In the genomic region with DNA sequence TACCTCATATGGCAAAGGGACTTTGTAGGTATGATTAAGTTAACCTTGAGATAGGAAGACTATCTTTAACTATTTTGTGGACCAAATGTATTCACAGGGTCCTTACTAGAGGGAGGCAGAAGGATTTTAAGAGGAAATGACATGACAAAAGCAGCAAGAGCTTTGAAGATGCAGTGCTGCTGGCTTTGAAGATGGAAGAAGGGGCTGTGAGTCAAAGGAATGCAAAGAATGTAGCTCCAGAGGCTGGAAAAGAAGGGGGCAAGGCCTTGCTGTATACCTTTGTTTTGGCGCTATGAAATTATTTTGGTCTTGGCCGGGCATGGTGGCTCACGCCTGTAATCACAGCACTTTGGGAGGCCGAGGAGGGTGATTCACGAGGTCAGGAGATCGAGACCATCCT, we compare ENCODE assay signal across 26 cellular contexts. TPM values are rescaled to one million over a fixed set of nuclear protein-coding genes. Genes with fewer than 3 reads are reported as not detected.
DNase-seq lines count a peak whose midpoint lies in the region; FAIRE-seq and TF ChIP-seq lines count a peak whose summit lies in the region.
"Had no signal": no experiment of that assay in that cellular context is flagged by ENCODE, and none has a peak within 500 bp of the region (broad histone marks: within the 10 kb centered on the region; RNA-seq: fewer than 3 reads in every experiment).

No MANE protein-coding gene starts in this region.

- H3K4me3 ChIP-seq in HUES64 (ENCODE audit: low read length) (no peak overlapping the region), H1 (ENCODE audit: extremely low read depth in 1 of 4, insufficient read depth in 2 of 4, low read depth in 3 of 4, low read length in 4 of 4) (no peak overlapping the region), mesenchymal stem cell (ENCODE audit: insufficient read depth in 1 of 2, low read depth in 1 of 2, low read length in 2 of 2) (no peak overlapping the region)
- H3K4me3 ChIP-seq: BLaER1, gastrocnemius medialis, hepatocyte, left lung, transverse colon had no signal

- no peak for FAIRE-seq in H1 (lab: Jason Lieb, UNC)
- FAIRE-seq: endothelial cell of umbilical vein had no signal

- no peak overlapping the region for H3K18ac ChIP-seq in H1 (ENCODE audit: extremely low read depth, low read length)
- H3K18ac ChIP-seq in mesenchymal stem cell (ENCODE audit: low read depth in 1 of 2, low read length in 2 of 2) = no peak overlapping the region

- H3K27me3 ChIP-seq in HUES64 (ENCODE audit: insufficient read depth, low read length) (no peaks in the 10 kb centered on the region), H1 (replicated peaks in 1 of 4; ENCODE audit: control insufficient read depth in 3 of 4, extremely low read depth in 1 of 4, insufficient read depth in 3 of 4, low read length in 3 of 4) (no peaks in the 10 kb centered on the region), mesenchymal stem cell (ENCODE audit: control insufficient read depth in 1 of 2, insufficient read depth in 1 of 2, low read length in 2 of 2) (no peaks in the 10 kb centered on the region)
- H3K27me3 ChIP-seq: BLaER1, brain microvascular endothelial cell, gastrocnemius medialis, hepatocyte, left lung, transverse colon had no signal

- H4K91ac ChIP-seq in H1 (replicated peaks; ENCODE audit: insufficient read length, low read length) (no peak overlapping the region), mesenchymal stem cell (ENCODE audit: low read length) (no peak overlapping the region)

- H4K5ac ChIP-seq in H1 (ENCODE audit: insufficient read length, low read depth, low read length) = no peak overlapping the region

- TF ChIP-seq RAD21 in H1 (IDR thresholded peaks at IDR 0.05 in 1 of 2, conservative IDR thresholded peaks at IDR 0.05 in 1 of 2; ENCODE audit: low read depth in 2 of 2, low read length in 2 of 2) = no peak

- H3K9me3 ChIP-seq in HUES64 (ENCODE audit: insufficient read depth, low read depth, low read length) (peaks cover 5% of the 10 kb centered on the region; the same call in 1 of the 2 replicates), H1 (ENCODE audit: insufficient read depth in 2 of 2, low read depth in 1 of 2, low read length in 1 of 2) (peaks cover 0 to 4% of the 10 kb centered on the region in 2 experiments; a peak in 1 of 4 replicates), mesenchymal stem cell (ENCODE audit: control insufficient read depth, low read length) (no peaks in the 10 kb centered on the region)
- H3K9me3 ChIP-seq: gastrocnemius medialis, transverse colon had no signal

- no peak overlapping the region for H3K4ac ChIP-seq in H1 (replicated peaks; ENCODE audit: insufficient read length, low read depth, low read length)
- H3K4ac ChIP-seq in mesenchymal stem cell (ENCODE audit: low read depth in 1 of 2, low read length in 2 of 2) = no peak overlapping the region

- H3K23me2 ChIP-seq in H1 (ENCODE audit: low read depth, low read length) = peaks cover 6% of the 10 kb centered on the region; the same call in 1 of the 2 replicates

- no peak overlapping the region for H3K4me2 ChIP-seq in H1 (ENCODE audit: insufficient read depth in 1 of 2, low read depth in 2 of 2, low read length in 2 of 2)
- no peak overlapping the region for H3K4me2 ChIP-seq in mesenchymal stem cell (ENCODE audit: low read length, poor library complexity, severe bottlenecking)
- H3K4me2 ChIP-seq: BLaER1, hepatocyte had no signal

- no peak overlapping the region for H3K14ac ChIP-seq in H1 (ENCODE audit: insufficient read length)
- no peak overlapping the region for H3K14ac ChIP-seq in mesenchymal stem cell (ENCODE audit: low read length in 2 of 2)

- peaks cover 7% of the 10 kb centered on the region for H3K36me3 Mint-ChIP-seq in type B pancreatic cell

- H2AK5ac ChIP-seq in H1 (ENCODE audit: low read depth, low read length) (no peak overlapping the region), mesenchymal stem cell (ENCODE audit: low read length, severe bottlenecking) (no peak overlapping the region)

- no peak overlapping the region for H3K56ac ChIP-seq in H1 (replicated peaks; ENCODE audit: insufficient read length, low read depth, low read length)

- H3K79me1 ChIP-seq in H1 (ENCODE audit: low read depth, low read length) (no peaks in the 10 kb centered on the region), mesenchymal stem cell (replicated peaks; ENCODE audit: low read length, poor library complexity, severe bottlenecking) (no peaks in the 10 kb centered on the region)

- peaks cover 0 to 13% of the 10 kb centered on the region in 2 experiments; a peak in 3 of 4 replicates for H3K79me2 ChIP-seq in H1 (ENCODE audit: control insufficient read depth in 1 of 2, insufficient read depth in 2 of 2, low read length in 2 of 2)

- H4K8ac ChIP-seq in H1 (ENCODE audit: extremely low read depth, insufficient read depth, low read length) (no peak overlapping the region), mesenchymal stem cell (ENCODE audit: low read length) (peak overlapping the region; percentile 64)

- no peak overlapping the region for H2BK15ac ChIP-seq in H1 (ENCODE audit: low read length)
- no peak overlapping the region for H2BK15ac ChIP-seq in mesenchymal stem cell (ENCODE audit: low read depth, poor library complexity, severe bottlenecking)

- H3K23ac ChIP-seq in H1 (ENCODE audit: insufficient read length) = no peak overlapping the region
- no peak overlapping the region for H3K23ac ChIP-seq in mesenchymal stem cell (ENCODE audit: low read length in 2 of 2)

- H3K27ac ChIP-seq in HUES64 (ENCODE audit: low read depth, low read length) (peak overlapping the region; percentile 59), H1 (ENCODE audit: low read depth, low read length) (no peak overlapping the region), mesenchymal stem cell (ENCODE audit: low read length, poor library complexity, severe bottlenecking) (no peak overlapping the region)
- H3K27ac ChIP-seq: BLaER1, brain microvascular endothelial cell, gastrocnemius medialis, hepatocyte, HL-60, left lung, transverse colon had no signal

- no peaks in the 10 kb centered on the region for H4K20me1 ChIP-seq in H1 (replicated peaks in 1 of 2; ENCODE audit: control insufficient read depth in 1 of 2, insufficient read depth in 2 of 2, low read length in 2 of 2)

- H3K27ac Mint-ChIP-seq in type B pancreatic cell = no peak overlapping the region
- H3K27ac Mint-ChIP-seq: activated CD4-positive, alpha-beta memory T cell treated with anti-CD3 and anti-CD28 coated beads for 36 hours; activated T-helper 1 cell treated with anti-CD3 and anti-CD28 coated beads, Interleukin-12 subunit alpha, Interleukin-12 subunit beta, Interleukin-2, Interleukin-4 antibody, amounts not matched to agents 30 ng/mL and 10 ng/mL and 1 ng/mL, durations not matched to agents 14 hours and 24 hours and 36 hours had no signal

- no peak overlapping the region for H2BK120ac ChIP-seq in H1 (replicated peaks; ENCODE audit: low read depth, low read length)
- H2BK120ac ChIP-seq in mesenchymal stem cell (ENCODE audit: low read depth, low read length) = no peak overlapping the region

- POLR2A ChIA-PET in H1 (lab: Charles Lee; ENCODE audit: partially characterized antibody) = interaction anchor here (0.8 to 1.1 kb wide), 2 partner anchors 32 to 326 kb away, joined by 3 to 4 read pairs; a partner anchor contains a TSS

- H2AFZ ChIP-seq in H1 (ENCODE audit: low read length) (no peak overlapping the region), mesenchymal stem cell (ENCODE audit: low read depth, low read length) (no peak overlapping the region)
- H2AFZ ChIP-seq: hepatocyte had no signal

- H3K4me3 Mint-ChIP-seq in type B pancreatic cell = peak overlapping the region; percentile 5
- H3K4me3 Mint-ChIP-seq: activated CD4-positive, alpha-beta memory T cell treated with anti-CD3 and anti-CD28 coated beads for 36 hours; activated T-helper 1 cell treated with anti-CD3 and anti-CD28 coated beads, Interleukin-12 subunit alpha, Interleukin-12 subunit beta, Interleukin-2, Interleukin-4 antibody, amounts not matched to agents 30 ng/mL and 10 ng/mL and 1 ng/mL, durations not matched to agents 14 hours and 24 hours and 36 hours had no signal

- no peak overlapping the region for H2BK20ac ChIP-seq in H1 (ENCODE audit: low read length)

- no peak for TF ChIP-seq POLR2A in H1 (IDR thresholded peaks at IDR 0.05; ENCODE audit: control extremely low read depth in 1 of 2, low read depth in 2 of 2, low read length in 2 of 2)

- no peaks in the 10 kb centered on the region for H3K36me3 ChIP-seq in HUES64 (ENCODE audit: insufficient read depth, low read length)
- no peaks in the 10 kb centered on the region for H3K36me3 ChIP-seq in H1 (ENCODE audit: control insufficient read depth in 2 of 4, insufficient read depth in 4 of 4, low read length in 3 of 4)
- peaks cover 0 to under 1% of the 10 kb centered on the region in 2 experiments for H3K36me3 ChIP-seq in mesenchymal stem cell (ENCODE audit: control insufficient read depth in 1 of 2, insufficient read depth in 2 of 2, low read depth in 1 of 2, low read length in 2 of 2)
- H3K36me3 ChIP-seq: BLaER1, brain microvascular endothelial cell, gastrocnemius medialis, left lung, transverse colon had no signal

- H3K27me3 Mint-ChIP-seq in type B pancreatic cell = no peaks in the 10 kb centered on the region

- TF ChIP-seq EP300 in H1 (IDR thresholded peaks at IDR 0.05; ENCODE audit: borderline replicate concordance in 1 of 2, low read depth in 2 of 2, low read length in 2 of 2) = no peak

- peaks cover 11% of the 10 kb centered on the region for H3K4me1 Mint-ChIP-seq in type B pancreatic cell (ENCODE audit: unreplicated experiment)

- peaks cover 10% of the 10 kb centered on the region for H3K9me3 Mint-ChIP-seq in type B pancreatic cell

- 0 out of 2 replicates have a peak overlapping the region, but pooled peaks have one; percentile 19 for H3K9ac ChIP-seq in HUES64 (ENCODE audit: low read depth, low read length)
- no peak overlapping the region for H3K9ac ChIP-seq in H1 (replicated peaks in 1 of 4; ENCODE audit: extremely low read depth in 1 of 4, low read depth in 3 of 4, low read length in 3 of 4)
- no peak overlapping the region for H3K9ac ChIP-seq in mesenchymal stem cell (ENCODE audit: low read length)
- H3K9ac ChIP-seq: BLaER1 had no signal

- WGBS in HUES64 = 93% methylated on average over 6 of the region's 6 CpGs
- 84% methylated on average over 6 of the region's 6 CpGs; no CpG with 5 or more reads in 1 of the 2 experiments for WGBS in H1 (ENCODE audit: extremely low coverage in 1 of 2, insufficient coverage in 1 of 2, insufficient read length in 1 of 2, insufficient replicate concordance in 2 of 2, low coverage in 1 of 2, low lambda C conversion rate in 2 of 2, missing lambda C conversion rate in 1 of 2), 2 experiments
- WGBS in mesenchymal stem cell = 81% methylated on average over 6 of the region's 6 CpGs

- DNase-seq in H1 (ENCODE audit: low read depth in 1 of 2, low spot score in 2 of 2) (no peak), mesenchymal stem cell (no peak), type B pancreatic cell (ENCODE audit: extremely low spot score, unreplicated experiment) (no peak), LoVo (ENCODE audit: low spot score) (no peak), dermis blood vessel endothelial cell (no peak)
- no peak for DNase-seq in activated CD4-positive, alpha-beta T cell treated with anti-CD3 and anti-CD28 coated beads for 1 hour
- DNase-seq: activated CD4-positive, alpha-beta memory T cell treated with anti-CD3 and anti-CD28 coated beads for 36 hours; activated naive CD4-positive, alpha-beta T cell treated with Interleukin-2 at 50 U/mL for 16 hours; brain microvascular endothelial cell; gastrocnemius medialis; GOT3; left lung; MV-4-11; NCI-H146; NCI-H446; NCI-H748 treated with DMSO at 0.1 percent for 48 hours; Right ventricle myocardium superior; stimulated activated CD4-positive, alpha-beta T cell treated with anti-CD3 and anti-CD28 coated beads, Interleukin-4, amount 100 ng/mL, for 4 hours; T-helper 2 cell; transverse colon had no signal

- H2BK5ac ChIP-seq in H1 (ENCODE audit: low read depth, low read length) = no peak overlapping the region
- H2BK5ac ChIP-seq in mesenchymal stem cell (ENCODE audit: low read depth, low read length, poor library complexity, severe bottlenecking) = no peak overlapping the region

- CTCF ChIA-PET in H1 (lab: Charles Lee; ENCODE audit: partially characterized antibody) = interaction anchor here (0.7 to 2.4 kb wide), 4 partner anchors 12 to 312 kb away, joined by 3 to 7 read pairs (median 4); no protein-coding TSS in a partner anchor

- TF ChIP-seq CTCF in H1 (IDR thresholded peaks at IDR 0.05; ENCODE audit: control extremely low read depth in 1 of 3, insufficient read depth in 1 of 3, low read depth in 1 of 3, low read length in 3 of 3) (no peak), type B pancreatic cell (conservative IDR thresholded peaks at IDR 0.05) (no peak)

- peaks cover 11% of the 10 kb centered on the region; the same call in 1 of the 2 replicates for H3K4me1 ChIP-seq in HUES64 (ENCODE audit: insufficient read depth, low read length)
- no peaks in the 10 kb centered on the region; a peak in 1 of 7 replicates for H3K4me1 ChIP-seq in H1 (replicated peaks in 1 of 4; ENCODE audit: control insufficient read depth in 3 of 4, insufficient read depth in 4 of 4, low read length in 3 of 4)
- peaks cover 3% of the 10 kb centered on the region for H3K4me1 ChIP-seq in mesenchymal stem cell (ENCODE audit: control insufficient read depth, insufficient read depth, low read depth, low read length)

- H2BK12ac ChIP-seq in H1 (ENCODE audit: low read depth, low read length) = no peak overlapping the region
- no peak overlapping the region for H2BK12ac ChIP-seq in mesenchymal stem cell (ENCODE audit: low read length in 2 of 2)

RNA-seq across cellular contexts. Expression of a gene that starts 3.2 kb away (rescaled TPM):
- polyA plus RNA-seq in HUES64 (2013, experiment 1 of 2) = 26.6 TPM
- 30.7 TPM for polyA plus RNA-seq in HUES64 (2013, experiment 2 of 2)
- 29.9 and 30.0 TPM in 2 replicates for total RNA-seq in H1 (2021; fragmentation: NEBNext Ultra II Directional; extraction: Animal tissue kit (Norgen Biotek cat#: 25700))
- polyA plus RNA-seq in H1 (2011; rRNA removed) = 6.3 and 11.0 TPM in 2 replicates
- polyA plus RNA-seq in H1 (2011; cell fraction: cytosol; rRNA removed) = 13.3 TPM
- 6.4 TPM for polyA plus RNA-seq in H1 (2011; cell fraction: nucleus; rRNA removed)
- polyA plus RNA-seq in H1 (2012, experiment 1 of 2) = 18.2 to 24.5 TPM (median 20.8 TPM) in 4 replicates
- 5.7 TPM for polyA plus RNA-seq in H1 (2012, experiment 2 of 2)
- 33.3 TPM for polyA plus RNA-seq in H1 (2013, experiment 1 of 2)
- polyA plus RNA-seq in H1 (2013, experiment 2 of 2) = 32.9 TPM
- polyA minus RNA-seq in H1 (2011; rRNA and poly(A)+ RNA removed) = 8.8 and 12.6 TPM in 2 replicates
- polyA minus RNA-seq in H1 (2011; cell fraction: cytosol; rRNA and poly(A)+ RNA removed) = 11.6 TPM
- polyA minus RNA-seq in H1 (2011; cell fraction: nucleus; rRNA and poly(A)+ RNA removed) = 13.5 TPM
- 42.8 TPM for polyA plus RNA-seq in mesenchymal stem cell (2013, experiment 1 of 2)
- polyA plus RNA-seq in mesenchymal stem cell (2013, experiment 2 of 2) = 42.3 TPM
- total RNA-seq in type B pancreatic cell (ENCODE audit: low replicate concordance) (22.1 and 25.0 TPM in 2 replicates), dermis blood vessel endothelial cell (22.1 and 23.7 TPM in 2 replicates)
